ENCODE assay signal across 9 cellular contexts in genomic region chr15:41967506-41968206, GRCh38. TPM values are rescaled to one million over a fixed set of nuclear protein-coding genes. Genes with fewer than 3 reads are reported as not detected.
A peak's percentile ranks its signal among the peaks of the same experiment; 100 is the strongest.
DNase-seq lines count a peak whose midpoint lies in the region; ATAC-seq and TF ChIP-seq lines count a peak whose summit lies in the region.
"Had no signal": no experiment of that assay in that cellular context is flagged by ENCODE, and none has a peak within 500 bp of the region (broad histone marks: within the 10 kb centered on the region; RNA-seq: fewer than 3 reads in every experiment).

No MANE protein-coding gene starts in this region.

- H3K9me3 Mint-ChIP-seq in activated T-helper 17 cell treated with anti-CD3 and anti-CD28 coated beads, Interleukin-2, amount 50 U/mL, for 72 hours = no peaks in the 10 kb centered on the region

- intact Hi-C loops in Right ventricle myocardium superior (cut with DNase I) (no loop called here), lower lobe of right lung (cut with DNase I) (no loop called here), uterus (cut with DNase I; ENCODE audit: low total_unique reads) (no loop called here), colonic mucosa (cut with DNase I) (no loop called here)

- H3K4me3 Mint-ChIP-seq in activated T-helper 17 cell treated with anti-CD3 and anti-CD28 coated beads, Interleukin-2, amount 50 U/mL, for 72 hours = peak overlapping the region; percentile 97

- H3K36me3 Mint-ChIP-seq in activated T-helper 17 cell treated with anti-CD3 and anti-CD28 coated beads, Interleukin-2, amount 50 U/mL, for 72 hours (ENCODE audit: low read depth) = peaks cover 68% of the 10 kb centered on the region

- no peak for TF ChIP-seq POLR2A in uterus (IDR thresholded peaks at IDR 0.05)

- H3K4me1 Mint-ChIP-seq in activated T-helper 17 cell treated with anti-CD3 and anti-CD28 coated beads, Interleukin-2, amount 50 U/mL, for 72 hours = peaks cover 50% of the 10 kb centered on the region

- H3K27me3 ChIP-seq in cardiac muscle cell (no peaks in the 10 kb centered on the region), lower lobe of right lung (ENCODE audit: low read depth) (no peaks in the 10 kb centered on the region), uterus (no peaks in the 10 kb centered on the region), colonic mucosa (no peaks in the 10 kb centered on the region)

- H3K4me3 ChIP-seq in cardiac muscle cell (no peak overlapping the region), lower lobe of right lung (peak overlapping the region; percentile 0), uterus (no peak overlapping the region), colonic mucosa (no peak overlapping the region)

- peak overlapping the region in 1 of 2 donors; percentile 19 for H3K9ac ChIP-seq in colonic mucosa (ENCODE audit: low read depth in 2 of 2, low read length in 2 of 2)

- DNase-seq in cardiac muscle cell (ENCODE audit: low read depth in 1 of 2, low spot score in 1 of 2) (peak; percentile 21 to 70), Right ventricle myocardium superior (no peak), lower lobe of right lung (peak; percentile 63), uterus (no peak), NCI-H226 (no peak), colonic mucosa (no peak)
- no peak for DNase-seq in activated naive CD4-positive, alpha-beta T cell (lab: John Stamatoyannopoulos, UW)

- peak overlapping the region; percentile 98 for H3K27ac Mint-ChIP-seq in activated T-helper 17 cell treated with anti-CD3 and anti-CD28 coated beads, Interleukin-2, amount 50 U/mL, for 72 hours

- no peaks in the 10 kb centered on the region for H3K36me3 ChIP-seq in cardiac muscle cell
- H3K36me3 ChIP-seq in lower lobe of right lung = no peaks in the 10 kb centered on the region
- no peaks in the 10 kb centered on the region for H3K36me3 ChIP-seq in uterus
- H3K36me3 ChIP-seq in colonic mucosa = no peaks in the 10 kb centered on the region

- TF ChIP-seq CTCF in cardiac muscle cell (IDR thresholded peaks at IDR 0.05; ENCODE audit: low read depth, low read length) = no peak
- no peak for TF ChIP-seq CTCF in lower lobe of right lung (IDR thresholded peaks at IDR 0.05)
- no peak for TF ChIP-seq CTCF in uterus (IDR thresholded peaks at IDR 0.05)
- no peak for TF ChIP-seq CTCF in colonic mucosa (IDR thresholded peaks at IDR 0.05)

- peak overlapping the region; percentile 93 for H3K27ac ChIP-seq in cardiac muscle cell
- peak overlapping the region; percentile 61 for H3K27ac ChIP-seq in lower lobe of right lung
- H3K27ac ChIP-seq in uterus = peak overlapping the region; percentile 28 to 66
- H3K27ac ChIP-seq in colonic mucosa = no peak overlapping the region

- H3K9me3 ChIP-seq in cardiac muscle cell (ENCODE audit: low read depth) = no peaks in the 10 kb centered on the region
- no peaks in the 10 kb centered on the region for H3K9me3 ChIP-seq in lower lobe of right lung
- H3K9me3 ChIP-seq in uterus = no peaks in the 10 kb centered on the region
- H3K9me3 ChIP-seq in colonic mucosa = no peaks in the 10 kb centered on the region

- no peaks in the 10 kb centered on the region for H3K27me3 Mint-ChIP-seq in activated T-helper 17 cell treated with anti-CD3 and anti-CD28 coated beads, Interleukin-2, amount 50 U/mL, for 72 hours

- ATAC-seq in Right ventricle myocardium superior (ENCODE audit: poor library complexity) (no peak), lower lobe of right lung (peak; percentile 16 to 25)
- no peak for ATAC-seq in activated T-helper 17 cell treated with anti-CD3 and anti-CD28 coated beads, Interleukin-2, amount 50 U/mL, for 72 hours (replicated peaks)

- H3K4me1 ChIP-seq in cardiac muscle cell (ENCODE audit: low read depth) = peaks cover 52% of the 10 kb centered on the region
- H3K4me1 ChIP-seq in lower lobe of right lung = peaks cover 59% of the 10 kb centered on the region
- no peaks in the 10 kb centered on the region for H3K4me1 ChIP-seq in uterus
- no peaks in the 10 kb centered on the region for H3K4me1 ChIP-seq in colonic mucosa

RNA-seq across cellular contexts. Expression of gene EHD4, which starts 4.7 kb away (rescaled TPM):
- total RNA-seq in cardiac muscle cell = 42.8 and 56.4 TPM in 2 replicates
- 47.4 and 70.5 TPM in 2 replicates for polyA plus RNA-seq in cardiac muscle cell
- 47.2 TPM for total RNA-seq in Right ventricle myocardium superior
- total RNA-seq in activated T-helper 17 cell treated with anti-CD3 and anti-CD28 coated beads, Interleukin-2, amount 50 U/mL, for 72 hours = 10 to 100 TPM; 51.0 to 56.3 TPM
- 35.0 TPM for total RNA-seq in lower lobe of right lung
- 10 to 100 TPM; 12.8 to 45.2 (median 26.1) TPM for total RNA-seq in uterus
- total RNA-seq in colonic mucosa = 10 to 100 TPM; 30.3 to 40.0 TPM

RNA-seq across cellular contexts. Expression of gene PLA2G4E, which starts 53.2 kb away (rescaled TPM):
- total RNA-seq in cardiac muscle cell (0.06 TPM in 1 of 2 replicates, not detected in the other), Right ventricle myocardium superior (not detected), lower lobe of right lung (1.1 TPM), uterus (not detected), colonic mucosa (under 1 TPM in 1 of 2 donors, not detected in 1; 0.67 TPM)
- polyA plus RNA-seq in cardiac muscle cell = not detected in 2 replicates
- under 1 TPM in 1 of 2 donors, not detected in 1; 0.13 TPM for total RNA-seq in activated T-helper 17 cell treated with anti-CD3 and anti-CD28 coated beads, Interleukin-2, amount 50 U/mL, for 72 hours
- total RNA-seq: SK-MEL-5 had no signal

Comparison
In these comparisons a context has a peak if more than half of its experiments do, and no peak if none do; other contexts are left out.
1. DNase-seq: peak in cardiac muscle cell (2 of 2) and lower lobe of right lung (single experiment); none in Right ventricle myocardium superior (single experiment), uterus (0 of 2), NCI-H226 (single experiment), colonic mucosa (single experiment) and activated naive CD4-positive, alpha-beta T cell (0 of 4).
2. ATAC-seq: peak in lower lobe of right lung (2 of 2); none in Right ventricle myocardium superior (single experiment) and activated T-helper 17 cell treated with anti-CD3 and anti-CD28 coated beads, Interleukin-2, amount 50 U/mL, for 72 hours (single experiment).